8 cellular contexts compared by ENCODE assay signal in genomic region chr2:100178085-100178788, GRCh38. TPM values are rescaled to one million over a fixed set of nuclear protein-coding genes. Genes with fewer than 3 reads are reported as not detected.
DNase-seq lines count a peak whose midpoint lies in the region; ATAC-seq and TF ChIP-seq lines count a peak whose summit lies in the region.

No MANE protein-coding gene starts in this region.

- peak; percentile 9 to 49 (median 35) for DNase-seq in CD4-positive, alpha-beta memory T cell
- DNase-seq in OCI-M1 (lab: John Stamatoyannopoulos, UW) (peak; percentile 87), nephron progenitor cell (peak; percentile 30), transverse colon (no peak)
- no peak for DNase-seq in central memory CD8-positive, alpha-beta T cell (ENCODE audit: low spot score in 2 of 2)
- no peak for DNase-seq in CD4-positive, alpha-beta T cell

- no peak overlapping the region for H3K27ac ChIP-seq in CD4-positive, alpha-beta memory T cell (ENCODE audit: low read depth, low read length)
- H3K27ac ChIP-seq in transverse colon, result no peak overlapping the region
- no peak overlapping the region for H3K27ac ChIP-seq in CD4-positive, alpha-beta T cell (ENCODE audit: low read depth, low read length)

- H3K4me1 ChIP-seq in CD4-positive, alpha-beta memory T cell (ENCODE audit: insufficient read depth, low read length), result no peaks in the 10 kb centered on the region
- H3K4me1 ChIP-seq in transverse colon, result no peaks in the 10 kb centered on the region

- no peak overlapping the region for H3K4me3 Mint-ChIP-seq in CD4-positive, alpha-beta memory T cell
- no peak overlapping the region for H3K4me3 Mint-ChIP-seq in central memory CD8-positive, alpha-beta T cell
- no peak overlapping the region for H3K4me3 Mint-ChIP-seq in nephron progenitor cell
- no peak overlapping the region for H3K4me3 Mint-ChIP-seq in CD4-positive, alpha-beta T cell

- in situ Hi-C loops in transverse colon (cut with MboI; ENCODE audit: low pct_ligation_motif_present in 1 of 4, low pct_unique_long_range_greater_than_20kb in 1 of 4, low sequenced_read_pairs in 3 of 4), result no loop called here

- CTCF ChIA-PET in CD4-positive, alpha-beta memory T cell (lab: Charles Lee; ENCODE audit: partially characterized antibody), result no interaction called here
- CTCF ChIA-PET in CD4-positive, alpha-beta T cell (lab: Charles Lee), result no interaction called here

- no peak for TF ChIP-seq EP300 in transverse colon (IDR thresholded peaks at IDR 0.05; ENCODE audit: low read depth)

- no peak overlapping the region for H3K4me3 ChIP-seq in CD4-positive, alpha-beta memory T cell (ENCODE audit: low read length in 2 of 2)
- H3K4me3 ChIP-seq in transverse colon, result no peak overlapping the region

- H3K27me3 Mint-ChIP-seq in CD4-positive, alpha-beta memory T cell, result peaks cover 0 to 2% of the 10 kb centered on the region in 2 donors
- no peaks in the 10 kb centered on the region for H3K27me3 Mint-ChIP-seq in central memory CD8-positive, alpha-beta T cell
- H3K27me3 Mint-ChIP-seq in nephron progenitor cell (ENCODE audit: low read depth, poor library complexity), result peaks cover 15% of the 10 kb centered on the region
- H3K27me3 Mint-ChIP-seq in CD4-positive, alpha-beta T cell, result no peaks in the 10 kb centered on the region

- no peaks in the 10 kb centered on the region for H3K36me3 ChIP-seq in CD4-positive, alpha-beta memory T cell (ENCODE audit: insufficient read depth, low read length)
- no peaks in the 10 kb centered on the region for H3K36me3 ChIP-seq in transverse colon

- H3K36me3 Mint-ChIP-seq in CD4-positive, alpha-beta memory T cell, result no peaks in the 10 kb centered on the region
- H3K36me3 Mint-ChIP-seq in central memory CD8-positive, alpha-beta T cell (ENCODE audit: insufficient read depth), result no peaks in the 10 kb centered on the region
- H3K36me3 Mint-ChIP-seq in nephron progenitor cell (ENCODE audit: low read depth), result no peaks in the 10 kb centered on the region
- H3K36me3 Mint-ChIP-seq in CD4-positive, alpha-beta T cell (ENCODE audit: low read depth), result no peaks in the 10 kb centered on the region

- TF ChIP-seq CTCF in nephron progenitor cell (IDR thresholded peaks at IDR 0.05) (no peak), transverse colon (IDR thresholded peaks at IDR 0.05) (peak in 2 of 5 experiments; percentile 6 to 28)
- TF ChIP-seq CTCF in CD4-positive, alpha-beta T cell (IDR thresholded peaks at IDR 0.05), result no peak

- no peak for TF ChIP-seq POLR2A in transverse colon (IDR thresholded peaks at IDR 0.05)

- peaks cover 0 to 3% (median 0%) of the 10 kb centered on the region in 8 donors for H3K9me3 Mint-ChIP-seq in CD4-positive, alpha-beta memory T cell
- no peaks in the 10 kb centered on the region for H3K9me3 Mint-ChIP-seq in central memory CD8-positive, alpha-beta T cell
- H3K9me3 Mint-ChIP-seq in nephron progenitor cell, result no peaks in the 10 kb centered on the region
- no peaks in the 10 kb centered on the region for H3K9me3 Mint-ChIP-seq in CD4-positive, alpha-beta T cell

- no peaks in the 10 kb centered on the region for H3K4me1 Mint-ChIP-seq in CD4-positive, alpha-beta memory T cell
- H3K4me1 Mint-ChIP-seq in central memory CD8-positive, alpha-beta T cell, result no peaks in the 10 kb centered on the region
- H3K4me1 Mint-ChIP-seq in nephron progenitor cell, result peaks cover 47% of the 10 kb centered on the region
- no peaks in the 10 kb centered on the region for H3K4me1 Mint-ChIP-seq in CD4-positive, alpha-beta T cell (ENCODE audit: low read depth)

- intact Hi-C loops in CD4-positive, alpha-beta memory T cell (cut with micrococcal nuclease), result no loop called here
- intact Hi-C loops in transverse colon (cut with DNase I; ENCODE audit: low total_unique reads), result no loop called here
- intact Hi-C loops in CD4-positive, alpha-beta T cell (cut with DNase I, micrococcal nuclease), result no loop called here

- ATAC-seq in GM21529 (IDR thresholded peaks at IDR 0.05; ENCODE audit: unreplicated experiment) (peak; percentile 59), GM21367 (IDR thresholded peaks at IDR 0.05; ENCODE audit: unreplicated experiment) (no peak)
- peak; percentile 49 for ATAC-seq in central memory CD8-positive, alpha-beta T cell (replicated peaks; ENCODE audit: extremely low read depth, poor library complexity, severe bottlenecking)
- no peak for ATAC-seq in CD4-positive, alpha-beta T cell (ENCODE audit: poor library complexity)

- H3K27me3 ChIP-seq in CD4-positive, alpha-beta memory T cell (ENCODE audit: insufficient read depth, low read length), result no peaks in the 10 kb centered on the region
- no peaks in the 10 kb centered on the region for H3K27me3 ChIP-seq in transverse colon
- no peaks in the 10 kb centered on the region for H3K27me3 ChIP-seq in CD4-positive, alpha-beta T cell (ENCODE audit: control insufficient read depth, insufficient read depth, low read length)

- peak overlapping the region in 3 of 7 donors; percentile 5 to 43 (median 31) for H3K27ac Mint-ChIP-seq in CD4-positive, alpha-beta memory T cell
- H3K27ac Mint-ChIP-seq in central memory CD8-positive, alpha-beta T cell (ENCODE audit: low read depth), result no peak overlapping the region
- no peak overlapping the region for H3K27ac Mint-ChIP-seq in nephron progenitor cell
- H3K27ac Mint-ChIP-seq in CD4-positive, alpha-beta T cell, result no peak overlapping the region

- 0 to 55% methylated on average over 1 to 8 of the region's 8 CpGs for WGBS in transverse colon (ENCODE audit: low coverage in 1 of 2), 2 donors

- POLR2A ChIA-PET in CD4-positive, alpha-beta memory T cell (lab: Charles Lee; ENCODE audit: partially characterized antibody), result no interaction called here
- POLR2A ChIA-PET in CD4-positive, alpha-beta T cell (lab: Charles Lee), result no interaction called here

- no peaks in the 10 kb centered on the region for H3K9me3 ChIP-seq in CD4-positive, alpha-beta memory T cell (ENCODE audit: control insufficient read depth in 1 of 2, low read length in 2 of 2)
- no peaks in the 10 kb centered on the region for H3K9me3 ChIP-seq in transverse colon
- no peaks in the 10 kb centered on the region for H3K9me3 ChIP-seq in CD4-positive, alpha-beta T cell (ENCODE audit: control insufficient read depth, low read length)

RNA-seq across cellular contexts. Expression of gene AFF3, which starts 35.8 kb away (rescaled TPM):
- total RNA-seq in CD4-positive, alpha-beta memory T cell, result 1 to 10 TPM; 3.2 to 3.9 TPM
- polyA plus RNA-seq in CD4-positive, alpha-beta memory T cell, result 1 to 10 TPM in 1 of 2 donors, under 1 TPM in 1; 0.63 to 4.6 TPM
- total RNA-seq in transverse colon, result 10 to 100 TPM in 2 of 4 donors, 1 to 10 TPM in 2; 9.0 to 20.2 (median 14.5) TPM
- 10 to 100 TPM; 15.4 to 15.7 TPM for total RNA-seq in CD4-positive, alpha-beta T cell

Comparison
In these comparisons a context has a peak if more than half of its experiments do, and no peak if none do; other contexts are left out.
1. DNase-seq: peak in CD4-positive, alpha-beta memory T cell (5 of 5), OCI-M1 (single experiment) and nephron progenitor cell (single experiment); none in central memory CD8-positive, alpha-beta T cell (0 of 2), transverse colon (single experiment) and CD4-positive, alpha-beta T cell (0 of 10).
2. ATAC-seq: peak in GM21529 (single experiment) and central memory CD8-positive, alpha-beta T cell (single experiment); none in GM21367 (single experiment) and CD4-positive, alpha-beta T cell (single experiment).